ENCODE assay signal across 8 cellular contexts in the genomic region with DNA sequence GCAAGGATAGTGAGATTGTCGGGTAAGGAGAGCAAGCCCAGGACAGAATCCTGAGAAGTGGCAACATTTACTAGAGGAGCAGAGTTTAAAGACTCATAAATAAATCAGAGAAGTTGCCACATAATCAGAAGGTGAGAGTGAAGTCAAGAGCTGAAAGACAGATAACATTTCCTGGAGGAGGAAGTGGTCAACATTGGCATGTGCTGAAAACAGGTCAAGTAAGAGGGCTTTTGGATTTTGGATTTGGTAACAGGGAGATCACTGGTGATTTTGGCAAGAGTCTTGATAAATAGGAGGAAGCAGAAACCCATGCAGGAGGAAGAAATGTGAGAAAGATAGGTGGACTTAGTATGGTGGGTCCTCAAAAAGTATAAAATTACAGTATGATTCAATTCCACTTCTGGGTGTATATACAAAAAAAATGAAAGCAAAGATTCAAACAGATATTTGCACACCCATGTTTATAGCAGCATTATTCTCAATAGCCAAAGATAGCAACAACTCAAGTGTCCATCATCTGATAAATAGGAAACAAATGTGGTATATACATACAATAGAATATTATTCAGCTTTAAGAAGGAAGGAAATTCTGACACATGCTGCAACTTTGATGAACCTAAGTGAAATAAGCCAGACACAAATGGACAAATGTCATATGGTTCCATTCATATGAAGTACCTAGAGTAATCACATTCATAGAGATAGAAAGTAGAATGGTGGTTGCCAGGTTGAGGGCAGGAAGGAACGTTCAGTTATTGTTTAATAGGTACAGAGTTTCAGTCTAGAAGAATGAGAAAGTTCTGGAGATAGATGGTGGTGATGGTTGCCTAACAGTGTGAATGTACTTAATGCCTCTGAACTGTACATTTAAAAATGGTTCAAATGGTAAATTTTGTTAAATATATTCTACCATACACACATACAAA. TPM values are rescaled to one million over a fixed set of nuclear protein-coding genes. Genes with fewer than 3 reads are reported as not detected.
DNase-seq lines count a peak whose midpoint lies in the region; ATAC-seq and TF ChIP-seq lines count a peak whose summit lies in the region.

No MANE protein-coding gene starts in this region.

- H3K79me2 ChIP-seq in OCI-LY1 (ENCODE audit: insufficient read depth, low read length) = peaks cover 23% of the 10 kb centered on the region

- no peak for TF ChIP-seq POLR2A in suprapubic skin (IDR thresholded peaks at IDR 0.05)

- H3K27ac ChIP-seq in OCI-LY1 (ENCODE audit: low read depth, low read length, poor library complexity, severe bottlenecking) = peak overlapping the region; percentile 86
- no peak overlapping the region for H3K27ac ChIP-seq in lung (ENCODE audit: low read depth in 1 of 2, low read length in 1 of 2)
- H3K27ac ChIP-seq in suprapubic skin = no peak overlapping the region

- H3K9me3 ChIP-seq in OCI-LY1 (ENCODE audit: low read length) (no peaks in the 10 kb centered on the region), lung (ENCODE audit: control insufficient read depth in 2 of 2, insufficient read depth in 1 of 2, low read length in 1 of 2) (no peaks in the 10 kb centered on the region), suprapubic skin (no peaks in the 10 kb centered on the region)

- DNase-seq in lung (ENCODE audit: low spot score) = no peak
- DNase-seq in SHP77 (lab: John Stamatoyannopoulos, UW) = no peak
- no peak for DNase-seq in AG08396 (ENCODE audit: low spot score)
- no peak for DNase-seq in suprapubic skin (ENCODE audit: low spot score in 2 of 2)
- DNase-seq in DMS114 treated with DMSO at 0.1 percent for 48 hours (lab: John Stamatoyannopoulos, UW; ENCODE audit: unreplicated experiment) = no peak

- TF ChIP-seq CTCF in OCI-LY1 (IDR thresholded peaks at IDR 0.05; ENCODE audit: low read length) = no peak
- no peak for TF ChIP-seq CTCF in lung (IDR thresholded peaks at IDR 0.05; ENCODE audit: control extremely low read depth, extremely low read depth)
- TF ChIP-seq CTCF in suprapubic skin (IDR thresholded peaks at IDR 0.05) = no peak

- no peaks in the 10 kb centered on the region for H3K9me2 ChIP-seq in OCI-LY1 (ENCODE audit: low read depth, low read length)

- H3K4me3 ChIP-seq in OCI-LY1 (ENCODE audit: low read depth, low read length, poor library complexity, severe bottlenecking) (no peak overlapping the region), lung (no peak overlapping the region), suprapubic skin (no peak overlapping the region)

- peaks cover 74% of the 10 kb centered on the region for H3K4me1 ChIP-seq in OCI-LY1 (ENCODE audit: insufficient read depth, low read length, severe bottlenecking)
- H3K4me1 ChIP-seq in lung (ENCODE audit: control insufficient read depth in 2 of 2, insufficient read depth in 2 of 2, low read length in 2 of 2) = peaks cover 0 to 1% of the 10 kb centered on the region in 2 donors
- peaks cover 6% of the 10 kb centered on the region for H3K4me1 ChIP-seq in suprapubic skin

- WGBS in lung, 2 donors = 21 to 41% methylated on average over 2 of the region's 2 CpGs
- WGBS in suprapubic skin = 87% methylated on average over 2 of the region's 2 CpGs

- TF ChIP-seq EP300 in suprapubic skin (IDR thresholded peaks at IDR 0.05) = no peak

- H3K9ac ChIP-seq in OCI-LY1 (ENCODE audit: low read length) = no peak overlapping the region

- H3K27me3 ChIP-seq in OCI-LY1 (ENCODE audit: insufficient read depth, low read length) (no peaks in the 10 kb centered on the region), lung (ENCODE audit: control insufficient read depth, insufficient read depth) (no peaks in the 10 kb centered on the region), suprapubic skin (no peaks in the 10 kb centered on the region)

- peak overlapping the region; percentile 19 for H2AFZ ChIP-seq in OCI-LY1 (ENCODE audit: low read length)

- H3K36me3 ChIP-seq in OCI-LY1 (ENCODE audit: insufficient read depth, low read length) = no peaks in the 10 kb centered on the region
- no peaks in the 10 kb centered on the region for H3K36me3 ChIP-seq in lung (ENCODE audit: control insufficient read depth in 2 of 2, insufficient read depth in 2 of 2, low read length in 2 of 2)
- H3K36me3 ChIP-seq in suprapubic skin = no peaks in the 10 kb centered on the region

- H3F3A ChIP-seq in OCI-LY1 (ENCODE audit: insufficient read depth, low read length) = peaks cover 6% of the 10 kb centered on the region; the same call in 1 of the 2 replicates

- peak; percentile 55 for ATAC-seq in GM18858 (IDR thresholded peaks at IDR 0.05; ENCODE audit: unreplicated experiment)
- ATAC-seq in HG02840 (IDR thresholded peaks at IDR 0.05; ENCODE audit: low FRiP score, unreplicated experiment) = peak; percentile 47
- peak; percentile 73 for ATAC-seq in lung (ENCODE audit: insufficient read depth, low FRiP score)

- peak overlapping the region; percentile 1; the same call in 1 of the 2 replicates for H3K4me2 ChIP-seq in OCI-LY1 (ENCODE audit: low read length)

- H4K20me1 ChIP-seq in OCI-LY1 (ENCODE audit: insufficient read depth, low read length) = no peaks in the 10 kb centered on the region

RNA-seq across cellular contexts. Expression of a gene that starts 27.3 kb away (rescaled TPM):
- total RNA-seq in lung (100 to 1,000 TPM; 265 to 266 TPM), suprapubic skin (100 to 1,000 TPM; 258 to 478 (median 320) TPM)
- 10 to 100 TPM; 55.3 to 64.2 TPM for polyA plus RNA-seq in lung
